1 cellular context compared by ENCODE assay signal in genomic region chr16:72827907-72828306, GRCh38.
TF ChIP-seq lines count a peak whose summit lies in the region.

No MANE protein-coding gene starts in this region.

TF ChIP-seq in HepG2, 621 proteins besides CTCF, POLR2A, EP300 and RAD21 (continued from another document):
- TF ChIP-seq ZNF276 (CRISPR knock-in tag; IDR thresholded peaks at IDR 0.05; ENCODE audit: low read depth) (no peak), ZNF17 (CRISPR knock-in tag; IDR thresholded peaks at IDR 0.05) (no peak), ZFY (CRISPR knock-in tag; IDR thresholded peaks at IDR 0.05) (no peak), GTF2F1 (IDR thresholded peaks at IDR 0.05; ENCODE audit: low read length) (no peak), ATF2 (CRISPR knock-in tag; IDR thresholded peaks at IDR 0.05) (no peak), HDAC2 (CRISPR knock-in tag; IDR thresholded peaks at IDR 0.05) (no peak), ELF3 (CRISPR knock-in tag; IDR thresholded peaks at IDR 0.05) (no peak), BCLAF1 (IDR thresholded peaks at IDR 0.05) (no peak), TEAD3 (CRISPR knock-in tag; optimal IDR thresholded peaks at IDR 0.05; ENCODE audit: borderline replicate concordance) (no peak)
- TF ChIP-seq, protein P1, sequence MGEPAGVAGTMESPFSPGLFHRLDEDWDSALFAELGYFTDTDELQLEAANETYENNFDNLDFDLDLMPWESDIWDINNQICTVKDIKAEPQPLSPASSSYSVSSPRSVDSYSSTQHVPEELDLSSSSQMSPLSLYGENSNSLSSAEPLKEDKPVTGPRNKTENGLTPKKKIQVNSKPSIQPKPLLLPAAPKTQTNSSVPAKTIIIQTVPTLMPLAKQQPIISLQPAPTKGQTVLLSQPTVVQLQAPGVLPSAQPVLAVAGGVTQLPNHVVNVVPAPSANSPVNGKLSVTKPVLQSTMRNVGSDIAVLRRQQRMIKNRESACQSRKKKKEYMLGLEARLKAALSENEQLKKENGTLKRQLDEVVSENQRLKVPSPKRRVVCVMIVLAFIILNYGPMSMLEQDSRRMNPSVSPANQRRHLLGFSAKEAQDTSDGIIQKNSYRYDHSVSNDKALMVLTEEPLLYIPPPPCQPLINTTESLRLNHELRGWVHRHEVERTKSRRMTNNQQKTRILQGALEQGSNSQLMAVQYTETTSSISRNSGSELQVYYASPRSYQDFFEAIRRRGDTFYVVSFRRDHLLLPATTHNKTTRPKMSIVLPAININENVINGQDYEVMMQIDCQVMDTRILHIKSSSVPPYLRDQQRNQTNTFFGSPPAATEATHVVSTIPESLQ (CRISPR knock-in tag; conservative IDR thresholded peaks at IDR 0.05) = no peak
- TF ChIP-seq, protein P2, sequence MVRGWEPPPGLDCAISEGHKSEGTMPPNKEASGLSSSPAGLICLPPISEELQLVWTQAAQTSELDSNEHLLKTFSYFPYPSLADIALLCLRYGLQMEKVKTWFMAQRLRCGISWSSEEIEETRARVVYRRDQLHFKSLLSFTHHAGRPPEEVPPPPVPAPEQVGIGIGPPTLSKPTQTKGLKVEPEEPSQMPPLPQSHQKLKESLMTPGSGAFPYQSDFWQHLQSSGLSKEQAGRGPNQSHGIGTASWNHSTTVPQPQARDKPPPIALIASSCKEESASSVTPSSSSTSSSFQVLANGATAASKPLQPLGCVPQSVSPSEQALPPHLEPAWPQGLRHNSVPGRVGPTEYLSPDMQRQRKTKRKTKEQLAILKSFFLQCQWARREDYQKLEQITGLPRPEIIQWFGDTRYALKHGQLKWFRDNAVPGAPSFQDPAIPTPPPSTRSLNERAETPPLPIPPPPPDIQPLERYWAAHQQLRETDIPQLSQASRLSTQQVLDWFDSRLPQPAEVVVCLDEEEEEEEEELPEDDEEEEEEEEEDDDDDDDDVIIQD (CRISPR knock-in tag; IDR thresholded peaks at IDR 0.05; ENCODE audit: low read depth) = no peak
TF ChIP-seq in HepG2: peak in this region for 0.
